Comparison of ENCODE assay signal across 1 cellular context in genomic region chr2:241315879-241316700, GRCh38.
TF ChIP-seq lines count a peak whose summit lies in the region.

Gene SEPTIN2, plus strand, starts transcription at chr2:241315925. Its CDS starts 8,308 bp downstream, at chr2:241324233.

TF ChIP-seq in WTC11, 78 proteins besides CTCF, POLR2A, EP300 and RAD21 (continued from another document):
- TF ChIP-seq ZNF671 (CRISPR knock-in tag; IDR thresholded peaks at IDR 0.05): no peak
TF ChIP-seq in WTC11: peak in this region for 12.
